In genomic region chr7:121579639-121580038, GRCh38 we compare ENCODE assay signal across 7 cellular contexts.
"Had no signal": no experiment of that assay in that cellular context is flagged by ENCODE, and none has a peak within 500 bp of the region (broad histone marks: within the 10 kb centered on the region; RNA-seq: fewer than 3 reads in every experiment).

No MANE protein-coding gene starts in this region.

- FAIRE-seq: HepG2, HTR-8/SVneo, K562 had no signal

- H3K4me3 ChIP-seq: K562 had no signal

- DNase-seq: IMR-90, KBM-7, KG1 had no signal

- ATAC-seq: K562 had no signal

- H3K27ac ChIP-seq: HL-60 had no signal
